ENCODE assay signal across 28 cellular contexts in genomic region chr14:69141550-69141949, GRCh38.
"Had no signal": no experiment of that assay in that cellular context is flagged by ENCODE, and none has a peak within 500 bp of the region (broad histone marks: within the 10 kb centered on the region; RNA-seq: fewer than 3 reads in every experiment).

No MANE protein-coding gene starts in this region.

- DNase-seq: activated CD4-positive, alpha-beta memory T cell treated with anti-CD3 and anti-CD28 coated beads, Interleukin-2, amount 10 ng/mL, durations not matched to agents 7 days and 5 days; activated CD4-positive, alpha-beta T cell treated with anti-CD3 and anti-CD28 coated beads for 36 hours; activated CD4-positive, alpha-beta T cell treated with anti-CD3 and anti-CD28 coated beads, Interleukin-2, amount 10 ng/mL, durations not matched to agents 24 days and 14 days; activated CD4-positive, CD25-positive, alpha-beta regulatory T cell; activated CD4-positive, CD25-positive, alpha-beta regulatory T cell treated with anti-CD3 and anti-CD28 coated beads, Interleukin-2, amount 50 U/mL, for 72 hours; activated CD8-positive, alpha-beta memory T cell treated with anti-CD3 and anti-CD28 coated beads, Interleukin-2, amount 50 U/mL, for 48 hours; activated gamma-delta T cell; activated naive CD4-positive, alpha-beta T cell; activated naive CD4-positive, alpha-beta T cell treated with anti-CD3 and anti-CD28 coated beads, Interleukin-2, amount 50 U/mL, for 16 hours; activated T-cell treated with anti-CD3 and anti-CD28 coated beads for 4 hours; activated T-cell treated with anti-CD3 and anti-CD28 coated beads, Interleukin-2, amount 50 U/mL, for 24 hours; activated T-cell treated with anti-CD3 and anti-CD28 coated beads, Interleukin-2, amount 50 U/mL, for 72 hours; amniotic stem cell; anterior cingulate cortex; brain microvascular endothelial cell; dorsolateral prefrontal cortex; effector memory CD4-positive, alpha-beta T cell; esophagus squamous epithelium; foreskin melanocyte; heart right ventricle; T-helper 1 cell; T-helper 2 cell had no signal

- H3K9me3 ChIP-seq: esophagus squamous epithelium, gastroesophageal sphincter, heart right ventricle had no signal

- H3K4me3 ChIP-seq: coronary artery, dorsolateral prefrontal cortex, esophagus squamous epithelium, gastroesophageal sphincter, heart right ventricle had no signal

- H3K27ac Mint-ChIP-seq: activated CD4-positive, alpha-beta memory T cell treated with anti-CD3 and anti-CD28 coated beads, Interleukin-2, amount 10 ng/mL, durations not matched to agents 7 days and 5 days; activated CD4-positive, alpha-beta T cell treated with anti-CD3 and anti-CD28 coated beads for 36 hours; activated CD4-positive, alpha-beta T cell treated with anti-CD3 and anti-CD28 coated beads, Interleukin-2, amount 10 ng/mL, durations not matched to agents 24 days and 14 days; activated T-cell treated with anti-CD3 and anti-CD28 coated beads, Interleukin-2, amount 50 U/mL, for 24 hours; activated T-cell treated with anti-CD3 and anti-CD28 coated beads, Interleukin-2, amount 50 U/mL, for 72 hours; dendritic cell treated with granulocyte-macrophage colony-stimulating factor and Interleukin-4, amounts not matched to agents 40 ng/mL and 50 ng/mL, for 4 days had no signal

- H3K27me3 Mint-ChIP-seq: activated CD4-positive, alpha-beta memory T cell treated with anti-CD3 and anti-CD28 coated beads, Interleukin-2, amount 10 ng/mL, durations not matched to agents 7 days and 5 days; activated CD4-positive, alpha-beta T cell treated with anti-CD3 and anti-CD28 coated beads for 36 hours; activated CD4-positive, alpha-beta T cell treated with anti-CD3 and anti-CD28 coated beads, Interleukin-2, amount 10 ng/mL, durations not matched to agents 24 days and 14 days; activated naive CD8-positive, alpha-beta T cell; activated T-cell treated with anti-CD3 and anti-CD28 coated beads, Interleukin-2, amount 50 U/mL, for 24 hours; central memory CD8-positive, alpha-beta T cell; dendritic cell treated with granulocyte-macrophage colony-stimulating factor and Interleukin-4, amounts not matched to agents 40 ng/mL and 50 ng/mL, for 4 days had no signal

- H3K27ac ChIP-seq: brain microvascular endothelial cell, coronary artery, dorsolateral prefrontal cortex, epithelial cell of prostate, esophagus squamous epithelium, gastroesophageal sphincter, heart right ventricle had no signal

- ATAC-seq: activated CD4-positive, alpha-beta T cell treated with anti-CD3 and anti-CD28 coated beads for 36 hours; activated T-cell treated with anti-CD3 and anti-CD28 coated beads, Interleukin-2, amount 50 U/mL, for 72 hours; gastroesophageal sphincter; heart right ventricle had no signal

- H3K9me3 Mint-ChIP-seq: activated CD4-positive, alpha-beta memory T cell treated with anti-CD3 and anti-CD28 coated beads, Interleukin-2, amount 10 ng/mL, durations not matched to agents 7 days and 5 days; activated CD4-positive, alpha-beta T cell treated with anti-CD3 and anti-CD28 coated beads, Interleukin-2, amount 10 ng/mL, durations not matched to agents 24 days and 14 days; activated T-cell treated with anti-CD3 and anti-CD28 coated beads, Interleukin-2, amount 50 U/mL, for 24 hours; activated T-cell treated with anti-CD3 and anti-CD28 coated beads, Interleukin-2, amount 50 U/mL, for 72 hours; central memory CD8-positive, alpha-beta T cell; dendritic cell treated with granulocyte-macrophage colony-stimulating factor and Interleukin-4, amounts not matched to agents 40 ng/mL and 50 ng/mL, for 4 days had no signal

- H3K27me3 ChIP-seq: brain microvascular endothelial cell, dorsolateral prefrontal cortex, esophagus squamous epithelium, gastroesophageal sphincter, heart right ventricle had no signal

- H3K36me3 ChIP-seq: brain microvascular endothelial cell had no signal

- H3K4me3 Mint-ChIP-seq: activated CD4-positive, alpha-beta memory T cell treated with anti-CD3 and anti-CD28 coated beads, Interleukin-2, amount 10 ng/mL, durations not matched to agents 7 days and 5 days; activated CD4-positive, alpha-beta T cell treated with anti-CD3 and anti-CD28 coated beads for 36 hours; activated CD4-positive, alpha-beta T cell treated with anti-CD3 and anti-CD28 coated beads, Interleukin-2, amount 10 ng/mL, durations not matched to agents 24 days and 14 days; activated naive CD8-positive, alpha-beta T cell; activated T-cell treated with anti-CD3 and anti-CD28 coated beads, Interleukin-2, amount 50 U/mL, for 24 hours; activated T-cell treated with anti-CD3 and anti-CD28 coated beads, Interleukin-2, amount 50 U/mL, for 72 hours; central memory CD8-positive, alpha-beta T cell; dendritic cell treated with granulocyte-macrophage colony-stimulating factor and Interleukin-4, amounts not matched to agents 40 ng/mL and 50 ng/mL, for 4 days had no signal
